ENCODE assay signal across 37 cellular contexts in the genomic region with DNA sequence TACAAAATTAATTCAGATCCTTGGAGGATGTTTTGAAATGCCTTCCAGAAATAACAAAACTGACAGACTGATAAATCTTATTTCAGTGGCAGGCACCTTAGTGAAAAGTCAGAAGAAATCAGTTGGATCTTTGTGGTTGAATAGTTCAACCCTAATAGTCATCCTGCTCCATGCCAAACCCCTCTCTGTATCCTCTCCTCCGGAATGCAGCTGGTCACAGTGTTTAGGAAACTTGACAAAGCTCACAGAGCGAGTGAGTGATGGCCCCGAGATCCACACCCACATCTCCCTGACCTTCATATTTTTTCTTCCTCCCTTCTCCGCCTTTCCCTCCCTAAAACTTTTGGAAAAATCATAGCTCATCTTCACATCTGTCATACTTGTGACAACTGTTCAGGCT.
"Had no signal": no experiment of that assay in that cellular context is flagged by ENCODE, and none has a peak within 500 bp of the region (broad histone marks: within the 10 kb centered on the region; RNA-seq: fewer than 3 reads in every experiment).

No MANE protein-coding gene starts in this region.

- H3K4me3 ChIP-seq: cardiac muscle cell, Peyer's patch had no signal

- H3K36me3 ChIP-seq: cardiac muscle cell, Peyer's patch had no signal

- ATAC-seq: activated CD8-positive, alpha-beta memory T cell treated with anti-CD3 and anti-CD28 coated beads, Interleukin-2, amount 10 ng/mL, durations not matched to agents 7 days and 5 days; PC-3 had no signal

- H3K4me1 ChIP-seq: Peyer's patch had no signal

- H3K27me3 ChIP-seq: cardiac muscle cell, Peyer's patch had no signal

- DNase-seq: activated B cell treated with CpG ODN at 0.5 μM for 24 hours; activated CD4-positive, alpha-beta memory T cell treated with anti-CD3 and anti-CD28 coated beads for 36 hours; activated CD4-positive, alpha-beta T cell treated with anti-CD3 and anti-CD28 coated beads for 4 hours; activated CD4-positive, alpha-beta T cell treated with anti-CD3 and anti-CD28 coated beads, Interleukin-2, amount 50 U/mL, for 1 hour; activated CD4-positive, CD25-positive, alpha-beta regulatory T cell treated with anti-CD3 and anti-CD28 coated beads, Interleukin-2, amount 50 U/mL, for 72 hours; activated CD8-positive, alpha-beta memory T cell treated with anti-CD3 and anti-CD28 coated beads for 24 hours; activated CD8-positive, alpha-beta memory T cell treated with anti-CD3 and anti-CD28 coated beads, Interleukin-2, amount 10 ng/mL, durations not matched to agents 7 days and 5 days; activated CD8-positive, alpha-beta memory T cell treated with anti-CD3 and anti-CD28 coated beads, Interleukin-2, amount 50 U/mL, for 48 hours; activated effector memory CD4-positive, alpha-beta T cell treated with Interleukin-2 at 50 U/mL for 16 hours; activated naive CD4-positive, alpha-beta T cell treated with anti-CD3 and anti-CD28 coated beads, Interleukin-2, amount 50 U/mL, for 16 hours; activated naive CD8-positive, alpha-beta T cell treated with anti-CD3 and anti-CD28 coated beads for 36 hours; activated T-cell treated with anti-CD3 and anti-CD28 coated beads, Interleukin-2, amount 50 U/mL, for 48 hours; amniotic stem cell; aorta; MM.1S; NCI-H1092 treated with DMSO at 0.1 percent for 48 hours; NCI-H1417; NCI-H146; NCI-H187; NCI-H2029 treated with DMSO at 0.1 percent for 48 hours; NCI-H2107; NCI-H2171; NCI-H510A; NCI-H526; NCI-H748 treated with DMSO at 0.1 percent for 48 hours; NK-92 treated with Interleukin-12 subunit alpha and Interleukin-12 subunit beta, amount 100 ng/mL, for 24 hours; PC-3; Peyer's patch; Right ventricle myocardium superior; RPMI8226; SW 1271; T-helper 1 cell; T-helper 2 cell; T-helper 9 cell had no signal

- H3K9me3 ChIP-seq: Peyer's patch had no signal

- H3K9ac ChIP-seq: KMS-11 had no signal

- H3K4me2 ChIP-seq: KMS-11 had no signal

- H3K27ac ChIP-seq: cardiac muscle cell, KMS-11, Peyer's patch, VCaP had no signal
